Comparison of ENCODE assay signal across 9 cellular contexts in genomic region chr22:19169002-19169946, GRCh38. TPM values are rescaled to one million over a fixed set of nuclear protein-coding genes. Genes with fewer than 3 reads are reported as not detected.
DNase-seq lines count a peak whose midpoint lies in the region; ATAC-seq and TF ChIP-seq lines count a peak whose summit lies in the region.
"Had no signal": no experiment of that assay in that cellular context is flagged by ENCODE, and none has a peak within 500 bp of the region (broad histone marks: within the 10 kb centered on the region; RNA-seq: fewer than 3 reads in every experiment).

No MANE protein-coding gene starts in this region.

- H3K36me3 ChIP-seq in ES-I3 (ENCODE audit: insufficient read depth, low read length) (no peaks in the 10 kb centered on the region), RWPE2 (ENCODE audit: low read depth) (no peaks in the 10 kb centered on the region), esophagus muscularis mucosa (no peaks in the 10 kb centered on the region)

- TF ChIP-seq EP300 in esophagus muscularis mucosa (IDR thresholded peaks at IDR 0.05) = no peak

- TF ChIP-seq POLR2A in esophagus muscularis mucosa (IDR thresholded peaks at IDR 0.05; ENCODE audit: low read depth) = no peak

- no peaks in the 10 kb centered on the region for H3K9me3 ChIP-seq in ES-I3 (ENCODE audit: control insufficient read depth, insufficient read depth, low read length)
- H3K9me3 ChIP-seq in RWPE2 (ENCODE audit: severe bottlenecking) = no peaks in the 10 kb centered on the region
- no peaks in the 10 kb centered on the region for H3K9me3 ChIP-seq in esophagus muscularis mucosa

- H3K9ac ChIP-seq in ES-I3 (ENCODE audit: low read depth, low read length) = peak overlapping the region; percentile 51; the same call in 1 of the 2 replicates

- DNase-seq in RWPE2 (ENCODE audit: low spot score) (no peak), esophagus muscularis mucosa (ENCODE audit: extremely low spot score) (no peak), retinal pigment epithelial cell (ENCODE audit: low read depth) (peak; percentile 62), SHP77 treated with DMSO at 0.1 percent for 48 hours (lab: John Stamatoyannopoulos, UW) (no peak), NCI-H1048 (lab: John Stamatoyannopoulos, UW) (no peak)
- DNase-seq in effector CD8-positive, alpha-beta T cell (lab: John Stamatoyannopoulos, UW) = no peak
- DNase-seq: hypothalamus, NCI-H2227 treated with DMSO at 0.1 percent for 48 hours had no signal

- peak overlapping the region; percentile 11 for H3K4me3 ChIP-seq in RWPE2 (ENCODE audit: severe bottlenecking)
- peak overlapping the region; percentile 33 to 50 (median 41) for H3K4me3 ChIP-seq in esophagus muscularis mucosa
- H3K4me3 ChIP-seq in retinal pigment epithelial cell (ENCODE audit: low read length) = peak overlapping the region; percentile 36

- peaks cover 37% of the 10 kb centered on the region for H3K27me3 ChIP-seq in RWPE2 (ENCODE audit: insufficient read depth, poor library complexity, severe bottlenecking)
- H3K27me3 ChIP-seq in esophagus muscularis mucosa = peaks cover 0 to 56% (median 15%) of the 10 kb centered on the region in 4 donors

- 23% methylated on average over 10 of the region's 58 CpGs for WGBS in esophagus muscularis mucosa

- H3K27ac ChIP-seq in RWPE2 (ENCODE audit: poor library complexity, severe bottlenecking) (no peak overlapping the region), esophagus muscularis mucosa (replicated peaks in 1 of 4) (no peak overlapping the region)

- no peak for ATAC-seq in RWPE2 (ENCODE audit: low read depth)

- H3K4me1 ChIP-seq in ES-I3 (ENCODE audit: insufficient read depth, low read length) (peaks cover 9% of the 10 kb centered on the region), RWPE2 (ENCODE audit: insufficient read depth, poor library complexity, severe bottlenecking) (peaks cover 10% of the 10 kb centered on the region), esophagus muscularis mucosa (peaks cover 47 to 49% (median 48%) of the 10 kb centered on the region in 4 donors)

- intact Hi-C loops in esophagus muscularis mucosa (cut with DNase I) = no loop called here

- TF ChIP-seq CTCF in RWPE2 (IDR thresholded peaks at IDR 0.05; ENCODE audit: poor library complexity, severe bottlenecking) = no peak
- no peak for TF ChIP-seq CTCF in esophagus muscularis mucosa (IDR thresholded peaks at IDR 0.05)
- no peak for TF ChIP-seq CTCF in retinal pigment epithelial cell (conservative IDR thresholded peaks at IDR 0.05; ENCODE audit: low read depth, low read length)

RNA-seq across cellular contexts. Expression of gene SLC25A1, which starts 9.3 kb away (rescaled TPM):
- total RNA-seq in esophagus muscularis mucosa = 10 to 100 TPM; 57.3 to 88.9 (median 71.8) TPM

RNA-seq across cellular contexts. Expression of gene GSC2, which starts 19.2 kb away (rescaled TPM):
- not detected for total RNA-seq in esophagus muscularis mucosa

RNA-seq across cellular contexts. Expression of gene ESS2, which starts 24.8 kb away (rescaled TPM):
- 10 to 100 TPM; 11.2 to 21.9 (median 19.9) TPM for total RNA-seq in esophagus muscularis mucosa

RNA-seq across cellular contexts. Expression of gene TSSK2, which starts 38.2 kb away (rescaled TPM):
- total RNA-seq in esophagus muscularis mucosa = not detected

RNA-seq across cellular contexts. Expression of gene DGCR2, which starts 47.1 kb away (rescaled TPM):
- 10 to 100 TPM; 45.7 to 79.6 (median 65.4) TPM for total RNA-seq in esophagus muscularis mucosa
